In the genomic region with DNA sequence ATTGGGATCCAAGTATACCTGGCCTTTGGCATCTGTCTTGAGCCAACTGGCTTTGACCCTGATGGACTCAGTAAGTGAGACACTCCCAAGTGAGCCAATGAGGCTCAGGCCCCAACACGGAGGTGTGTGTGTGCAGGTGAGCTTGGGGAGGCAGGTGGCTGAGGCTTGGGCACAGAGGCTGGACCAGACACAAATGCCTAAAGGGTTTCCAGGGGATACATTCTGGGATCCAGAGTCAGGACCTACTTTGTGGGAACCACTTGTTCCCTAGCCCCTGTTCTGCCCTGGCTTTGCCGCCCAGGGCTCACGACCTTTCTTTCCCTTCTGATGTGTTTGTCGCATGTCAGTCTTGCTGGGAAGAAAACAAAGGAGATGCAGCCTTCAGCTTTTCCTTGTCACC, we compare ENCODE assay signal across 1 cellular context. TPM values are rescaled to one million over a fixed set of nuclear protein-coding genes. Genes with fewer than 3 reads are reported as not detected.
"Had no signal": no experiment of that assay in that cellular context is flagged by ENCODE, and none has a peak within 500 bp of the region (broad histone marks: within the 10 kb centered on the region; RNA-seq: fewer than 3 reads in every experiment).

No MANE protein-coding gene starts in this region.

RNA-seq across cellular contexts. Expression of a gene that starts 34.9 kb away (rescaled TPM):
- total RNA-seq: SJSA1 had no signal
